ENCODE assay signal across 9 cellular contexts in genomic region chr2:201644001-201644400, GRCh38. TPM values are rescaled to one million over a fixed set of nuclear protein-coding genes. Genes with fewer than 3 reads are reported as not detected.
DNase-seq lines count a peak whose midpoint lies in the region; ATAC-seq and TF ChIP-seq lines count a peak whose summit lies in the region.
"Had no signal": no experiment of that assay in that cellular context is flagged by ENCODE, and none has a peak within 500 bp of the region (broad histone marks: within the 10 kb centered on the region; RNA-seq: fewer than 3 reads in every experiment).

No MANE protein-coding gene starts in this region.

- peak overlapping the region; percentile 90 to 97 for H3K4me3 Mint-ChIP-seq in H9
- H3K4me3 Mint-ChIP-seq in activated B cell treated with CpG ODN at 0.5 μM for 24 hours: peak overlapping the region; percentile 95

- H4K5ac ChIP-seq in H9 (ENCODE audit: insufficient read length, low read depth, low read length): no peak overlapping the region

- H2BK120ac ChIP-seq in H9 (ENCODE audit: low read depth, low read length, poor library complexity, severe bottlenecking): no peak overlapping the region

- TF ChIP-seq CTCF in H9 (conservative IDR thresholded peaks at IDR 0.05) (no peak), activated B cell treated with CpG ODN at 0.5 μM for 24 hours (IDR thresholded peaks at IDR 0.05) (no peak), left ventricle myocardium inferior (IDR thresholded peaks at IDR 0.05; ENCODE audit: borderline replicate concordance) (no peak), smooth muscle cell (IDR thresholded peaks at IDR 0.05; ENCODE audit: borderline replicate concordance, insufficient read depth, poor library complexity, severe bottlenecking) (no peak), spleen (IDR thresholded peaks at IDR 0.05 in 8 of 11, conservative IDR thresholded peaks at IDR 0.05 in 3 of 11) (no peak)

- H3K9ac ChIP-seq in H9 (ENCODE audit: extremely low read depth, insufficient read length, low read length) (no peak overlapping the region), smooth muscle cell (ENCODE audit: low read depth) (peak overlapping the region; percentile 83)

- H3K36me3 Mint-ChIP-seq in H9 (ENCODE audit: insufficient read depth in 1 of 3, low read depth in 3 of 3) (no peaks in the 10 kb centered on the region; a peak in 1 of 7 replicates), activated B cell treated with CpG ODN at 0.5 μM for 24 hours (ENCODE audit: low read depth) (peaks cover 5% of the 10 kb centered on the region)

- no peak overlapping the region for H3T11ph ChIP-seq in H9 (ENCODE audit: low read length)

- H3F3A ChIP-seq in smooth muscle cell (ENCODE audit: low read depth): peaks cover 4% of the 10 kb centered on the region

- H3K27me3 Mint-ChIP-seq in H9 (ENCODE audit: low read depth) (no peaks in the 10 kb centered on the region; the same call in 1 of the 2 replicates), activated B cell treated with CpG ODN at 0.5 μM for 24 hours (peaks cover under 1% of the 10 kb centered on the region)

- no peak for TF ChIP-seq POLR2A in spleen (IDR thresholded peaks at IDR 0.05)

- POLR2A ChIA-PET in activated B cell treated with CpG ODN at 0.5 μM for 24 hours (lab: Charles Lee): interaction anchor here (1.9 kb wide), 1 partner anchor 192 kb away, joined by 13 read pairs; the partner anchor contains the start of genes STRADB and TRAK2

- H2BK20ac ChIP-seq in H9 (ENCODE audit: low read depth, low read length, poor library complexity, severe bottlenecking): no peak overlapping the region

- intact Hi-C loops in activated B cell treated with CpG ODN at 0.5 μM for 24 hours (cut with micrococcal nuclease): loop anchor here (5.0 to 10.0 kb wide), 6 partner anchors 572 to 1593 kb away; partner anchors contain the start of genes BZW1, CYP20A1, HYCC2 and NDUFB3
- intact Hi-C loops in left ventricle myocardium inferior (cut with micrococcal nuclease): no loop called here
- intact Hi-C loops in spleen (cut with DNase I; ENCODE audit: low total_unique reads): no loop called here

- no peak overlapping the region for H3K14ac ChIP-seq in H9 (ENCODE audit: insufficient read depth, low read length)

- no peak overlapping the region for H3K4ac ChIP-seq in H9 (ENCODE audit: low read depth, low read length)

- no peaks in the 10 kb centered on the region for H3K27me3 ChIP-seq in H9 (ENCODE audit: insufficient read depth, low read length)
- no peaks in the 10 kb centered on the region for H3K27me3 ChIP-seq in left ventricle myocardium inferior (ENCODE audit: low read depth)
- H3K27me3 ChIP-seq in smooth muscle cell (ENCODE audit: low read depth): no peaks in the 10 kb centered on the region
- no peaks in the 10 kb centered on the region for H3K27me3 ChIP-seq in spleen (replicated peaks in 1 of 7)

- H3K4me3 ChIP-seq in left ventricle myocardium inferior (peak overlapping the region; percentile 87), smooth muscle cell (peak overlapping the region; percentile 70), spleen (peak overlapping the region in 1 of 8 donors; percentile 77)

- H3K4me2 ChIP-seq in H9 (ENCODE audit: insufficient read depth, insufficient read length, low read length) (no peak overlapping the region), smooth muscle cell (peak overlapping the region; percentile 81)

- no peaks in the 10 kb centered on the region for H3K79me2 ChIP-seq in H9 (ENCODE audit: insufficient read depth, low read length)
- peaks cover 9% of the 10 kb centered on the region for H3K79me2 ChIP-seq in smooth muscle cell (ENCODE audit: low read depth)

- H2BK12ac ChIP-seq in H9 (ENCODE audit: insufficient read length, low read depth, low read length): no peak overlapping the region

- no CpG with 5 or more reads among the region's 8 CpGs for WGBS in H9 (ENCODE audit: extremely low coverage, insufficient read length, low lambda C conversion rate)
- WGBS in smooth muscle cell (ENCODE audit: low lambda C conversion rate): 47% methylated on average over 8 of the region's 8 CpGs
- 73 to 79% (median 76%) methylated on average over 8 of the region's 8 CpGs for WGBS in spleen, 5 donors

- no peak overlapping the region for H3K18ac ChIP-seq in H9 (ENCODE audit: insufficient read length, low read depth, low read length)

- no peak overlapping the region for H2AK5ac ChIP-seq in H9 (ENCODE audit: insufficient read length, low read length)

- no peak overlapping the region for H2BK15ac ChIP-seq in H9 (ENCODE audit: low read depth, low read length)

- no peaks in the 10 kb centered on the region for H4K20me1 ChIP-seq in H9 (ENCODE audit: control insufficient read depth, insufficient read depth, insufficient read length)
- H4K20me1 ChIP-seq in smooth muscle cell (ENCODE audit: low read depth): no peaks in the 10 kb centered on the region

- H3K79me1 ChIP-seq in H9 (ENCODE audit: insufficient read depth, low read depth, low read length, poor library complexity, severe bottlenecking): no peaks in the 10 kb centered on the region

- no peak overlapping the region for H3K27ac Mint-ChIP-seq in H9
- no peak overlapping the region for H3K27ac Mint-ChIP-seq in activated B cell treated with CpG ODN at 0.5 μM for 24 hours

- H4K91ac ChIP-seq in H9 (ENCODE audit: insufficient read length, low read depth, low read length): no peak overlapping the region

- no peaks in the 10 kb centered on the region for H3K9me3 Mint-ChIP-seq in H9
- H3K9me3 Mint-ChIP-seq in activated B cell treated with CpG ODN at 0.5 μM for 24 hours: no peaks in the 10 kb centered on the region

- H3K27ac ChIP-seq in H9 (ENCODE audit: insufficient read length, low read depth, low read length) (no peak overlapping the region), left ventricle myocardium inferior (replicated peaks) (peak overlapping the region; percentile 92), smooth muscle cell (ENCODE audit: low read depth) (peak overlapping the region; percentile 73), spleen (no peak overlapping the region)

- CTCF ChIA-PET in activated B cell treated with CpG ODN at 0.5 μM for 24 hours (lab: Charles Lee): no interaction called here

- H3K56ac ChIP-seq in H9 (ENCODE audit: insufficient read length, low read depth, low read length): no peak overlapping the region

- H3K9me3 ChIP-seq in H9 (ENCODE audit: control insufficient read depth, low read depth, low read length) (no peaks in the 10 kb centered on the region), left ventricle myocardium inferior (replicated peaks) (no peaks in the 10 kb centered on the region), smooth muscle cell (replicated peaks; ENCODE audit: low read depth) (no peaks in the 10 kb centered on the region), spleen (no peaks in the 10 kb centered on the region)

- peaks cover 16 to 18% of the 10 kb centered on the region in 2 experiments for H3K4me1 Mint-ChIP-seq in H9
- H3K4me1 Mint-ChIP-seq in activated B cell treated with CpG ODN at 0.5 μM for 24 hours: peaks cover 9% of the 10 kb centered on the region

- H4K8ac ChIP-seq in H9 (replicated peaks; ENCODE audit: insufficient read length, low read depth, low read length): no peak overlapping the region

- H3K23ac ChIP-seq in H9 (ENCODE audit: insufficient read length, low read depth, low read length): no peak overlapping the region

- H3K23me2 ChIP-seq in H9 (ENCODE audit: insufficient read length, low read depth, low read length, poor library complexity, severe bottlenecking): no peaks in the 10 kb centered on the region

- no peak for DNase-seq in H9
- no peak for DNase-seq in activated B cell treated with CpG ODN at 0.5 μM for 24 hours
- no peak for DNase-seq in left ventricle myocardium inferior
- DNase-seq in smooth muscle cell (lab: John Stamatoyannopoulos, UW; ENCODE audit: unreplicated experiment): no peak
- no peak for DNase-seq in DMS79 (lab: John Stamatoyannopoulos, UW)
- no peak for DNase-seq in HuH-7 (ENCODE audit: low spot score)
- no peak for DNase-seq in spleen

- H2BK5ac ChIP-seq in H9 (ENCODE audit: insufficient read length, low read length): no peak overlapping the region

- no peak overlapping the region for H2AFZ ChIP-seq in H9 (ENCODE audit: low read length)
- H2AFZ ChIP-seq in smooth muscle cell (ENCODE audit: low read depth): peak overlapping the region; percentile 92

- ATAC-seq in activated B cell treated with CpG ODN at 0.5 μM for 24 hours (ENCODE audit: low read depth): no peak
- ATAC-seq in GM21390 (IDR thresholded peaks at IDR 0.05; ENCODE audit: unreplicated experiment): no peak

- H3K4me1 ChIP-seq in H9 (ENCODE audit: insufficient read depth, low read length) (no peaks in the 10 kb centered on the region), left ventricle myocardium inferior (peaks cover 27% of the 10 kb centered on the region), smooth muscle cell (ENCODE audit: low read depth) (peaks cover 12% of the 10 kb centered on the region), spleen (peaks cover 0 to 22% (median 16%) of the 10 kb centered on the region in 6 donors)

- H3K36me3 ChIP-seq in left ventricle myocardium inferior: no peaks in the 10 kb centered on the region
- H3K36me3 ChIP-seq in smooth muscle cell (ENCODE audit: low read depth): no peaks in the 10 kb centered on the region
- no peaks in the 10 kb centered on the region for H3K36me3 ChIP-seq in spleen

RNA-seq across cellular contexts. Expression of gene TMEM237, which starts 0.7 kb away (rescaled TPM):
- total RNA-seq in H9 (2021) (37.7 and 38.4 TPM in 2 replicates), activated B cell treated with CpG ODN at 0.5 μM for 24 hours (2.8 and 4.0 TPM in 2 replicates), left ventricle myocardium inferior (18.3 TPM), smooth muscle cell (38.3 and 47.4 TPM in 2 replicates), spleen (10 to 100 TPM in 1 of 7 donors, 1 to 10 TPM in 6; 5.3 to 12.7 (median 7.9) TPM)
- polyA plus RNA-seq in smooth muscle cell (23.8 and 25.6 TPM in 2 replicates), spleen (1 to 10 TPM; 3.0 to 3.7 (median 3.2) TPM)

RNA-seq across cellular contexts. Expression of gene MPP4, which starts 54.4 kb away (rescaled TPM):
- not detected in 2 replicates for total RNA-seq in H9 (2021)
- not detected in 2 replicates for total RNA-seq in activated B cell treated with CpG ODN at 0.5 μM for 24 hours
- not detected for total RNA-seq in left ventricle myocardium inferior
- 0.90 and 1.8 TPM in 2 replicates for total RNA-seq in smooth muscle cell
- 0.40 TPM in 1 of 2 replicates, not detected in the other for polyA plus RNA-seq in smooth muscle cell
- 1 to 10 TPM in 5 of 7 donors, under 1 TPM in 2; 0.39 to 4.3 (median 1.8) TPM for total RNA-seq in spleen
- polyA plus RNA-seq in spleen: under 1 TPM; 0.13 to 0.26 (median 0.18) TPM
- total RNA-seq: kidney epithelial cell had no signal

Comparison
In these comparisons a context has a peak if more than half of its experiments do, and no peak if none do; other contexts are left out.
1. H3K27ac ChIP-seq: peak in left ventricle myocardium inferior (single experiment) and smooth muscle cell (single experiment); none in H9 (single experiment) and spleen (0 of 8).